18 cellular contexts compared by ENCODE assay signal in the genomic region with DNA sequence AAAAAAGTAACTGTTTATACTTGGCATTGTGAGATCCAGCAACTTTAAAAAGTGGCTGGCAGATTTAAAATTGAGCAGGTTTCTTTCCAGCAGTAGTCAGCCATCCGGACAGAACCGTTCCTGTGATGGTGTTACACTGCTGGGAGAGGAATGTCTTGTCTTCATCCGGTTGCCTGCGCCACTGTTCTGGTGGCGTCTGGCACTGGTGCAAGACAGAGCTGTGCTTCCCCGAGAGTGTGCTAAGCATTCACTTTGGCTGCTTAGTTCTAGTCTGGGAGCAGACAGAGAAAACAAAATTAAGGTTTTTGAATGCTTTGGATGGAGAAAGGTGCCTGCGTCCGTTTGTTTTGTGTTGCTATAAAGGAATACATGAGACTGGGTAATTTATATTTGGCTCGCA. TPM values are rescaled to one million over a fixed set of nuclear protein-coding genes. Genes with fewer than 3 reads are reported as not detected.
DNase-seq lines count a peak whose midpoint lies in the region; ATAC-seq and TF ChIP-seq lines count a peak whose summit lies in the region.
"Had no signal": no experiment of that assay in that cellular context is flagged by ENCODE, and none has a peak within 500 bp of the region (broad histone marks: within the 10 kb centered on the region; RNA-seq: fewer than 3 reads in every experiment).

No MANE protein-coding gene starts in this region.

- peak overlapping the region; percentile 4 to 95 (median 70) for H3K27ac ChIP-seq in dorsolateral prefrontal cortex
- no peak overlapping the region for H3K27ac ChIP-seq in Karpas-422 (ENCODE audit: low read length)
- H3K27ac ChIP-seq: brain microvascular endothelial cell, pancreas had no signal

- intact Hi-C loops in dorsolateral prefrontal cortex (cut with DNase I), result no loop called here
- intact Hi-C loops in sciatic nerve (cut with DNase I), result no loop called here

- H3K4me2 ChIP-seq in Karpas-422 (ENCODE audit: low read depth, low read length, poor library complexity, severe bottlenecking), result no peak overlapping the region

- peaks cover 9% of the 10 kb centered on the region for H4K20me1 ChIP-seq in Karpas-422 (ENCODE audit: insufficient read depth, low read depth, low read length)

- H3K4me3 ChIP-seq in dorsolateral prefrontal cortex (peak overlapping the region in 11 of 59 donors; percentile 1 to 24 (median 11)), Karpas-422 (ENCODE audit: low read length) (no peak overlapping the region)
- H3K4me3 ChIP-seq: HAP-1, pancreas had no signal

- peak in 1 of 56 donors; percentile 9 for TF ChIP-seq CTCF in dorsolateral prefrontal cortex (IDR thresholded peaks at IDR 0.05 in 54 of 56, conservative IDR thresholded peaks at IDR 0.05 in 2 of 56; ENCODE audit: low read depth in 1 of 56, partially characterized antibody in 56 of 56)

- H3K4me3 Mint-ChIP-seq in T-helper 17 cell, result no peak overlapping the region
- H3K4me3 Mint-ChIP-seq: activated CD4-positive, alpha-beta T cell treated with anti-CD3 and anti-CD28 coated beads, Interleukin-2, amount 10 ng/mL, durations not matched to agents 7 days and 5 days; B cell; T-helper 2 cell treated with Interferon-gamma antibody and Interleukin-4, amounts not matched to agents 5 μg/mL and 100 μg/mL, for 36 hours had no signal

- H3K79me2 ChIP-seq in Karpas-422 (ENCODE audit: low read length), result peaks cover 76% of the 10 kb centered on the region

- no peaks in the 10 kb centered on the region for H3K36me3 Mint-ChIP-seq in T-helper 17 cell (ENCODE audit: low read depth)

- no peak overlapping the region for H3K9ac ChIP-seq in Karpas-422 (ENCODE audit: low read length)

- DNase-seq in T-helper 17 cell (no peak), dorsolateral prefrontal cortex (peak; percentile 27 to 78 (median 65)), hypothalamus (lab: John Stamatoyannopoulos, UW) (peak in 33 of 51 donors; percentile 7 to 77 (median 34)), sciatic nerve (ENCODE audit: low spot score) (peak; percentile 45), GDM1 (lab: John Stamatoyannopoulos, UW) (no peak), Karpas-422 (no peak), NCI-H2081 (lab: John Stamatoyannopoulos, UW) (no peak)
- DNase-seq: activated CD4-positive, alpha-beta T cell treated with anti-CD3 and anti-CD28 coated beads, Interleukin-2, amount 10 ng/mL, durations not matched to agents 7 days and 5 days; activated gamma-delta T cell; brain microvascular endothelial cell; mammary epithelial cell; NCI-H1694; NCI-H524 treated with DMSO at 0.1 percent for 48 hours; pancreas had no signal

- H3K9me2 ChIP-seq in Karpas-422 (replicated peaks; ENCODE audit: insufficient read depth, low read length), result no peaks in the 10 kb centered on the region

- H3K36me3 ChIP-seq in Karpas-422 (ENCODE audit: insufficient read depth, low read length), result peaks cover 14% of the 10 kb centered on the region; the same call in 1 of the 2 replicates

- H2AFZ ChIP-seq in Karpas-422 (ENCODE audit: low read length), result no peak overlapping the region

- no peaks in the 10 kb centered on the region for H3K27me3 ChIP-seq in dorsolateral prefrontal cortex
- no peaks in the 10 kb centered on the region for H3K27me3 ChIP-seq in Karpas-422 (ENCODE audit: low read length)
- H3K27me3 ChIP-seq: brain microvascular endothelial cell, pancreas had no signal

- H3K4me1 Mint-ChIP-seq in T-helper 17 cell, result peaks cover 32% of the 10 kb centered on the region

- H3K9me3 ChIP-seq in T-helper 17 cell (ENCODE audit: control insufficient read depth, low read length, poor library complexity, severe bottlenecking) (no peaks in the 10 kb centered on the region), Karpas-422 (ENCODE audit: low read length) (no peaks in the 10 kb centered on the region)
- H3K9me3 ChIP-seq: HAP-1, pancreas had no signal

- ATAC-seq in T-helper 17 cell, result no peak
- ATAC-seq in sciatic nerve, result peak; percentile 30
- no peak for ATAC-seq in HG02885 (IDR thresholded peaks at IDR 0.05; ENCODE audit: poor library complexity, unreplicated experiment)
- ATAC-seq: pancreas had no signal

- peak overlapping the region; percentile 89 for H3K27ac Mint-ChIP-seq in T-helper 17 cell
- H3K27ac Mint-ChIP-seq: activated CD4-positive, alpha-beta T cell treated with anti-CD3 and anti-CD28 coated beads, Interleukin-2, amount 10 ng/mL, durations not matched to agents 7 days and 5 days had no signal

- H3K4me1 ChIP-seq in Karpas-422 (ENCODE audit: low read length), result no peaks in the 10 kb centered on the region
- H3K4me1 ChIP-seq: HAP-1 had no signal

- no peaks in the 10 kb centered on the region for H3K27me3 Mint-ChIP-seq in T-helper 17 cell
- H3K27me3 Mint-ChIP-seq: activated CD4-positive, alpha-beta T cell treated with anti-CD3 and anti-CD28 coated beads, Interleukin-2, amount 10 ng/mL, durations not matched to agents 7 days and 5 days; B cell had no signal

RNA-seq across cellular contexts. Expression of a gene that starts 35.5 kb away (rescaled TPM):
- total RNA-seq in T-helper 17 cell (100 to 1,000 TPM in 1 of 2 donors, 10 to 100 TPM in 1; 93.8 to 110 TPM), dorsolateral prefrontal cortex (10 to 100 TPM; 44.1 to 80.1 (median 58.8) TPM), sciatic nerve (56.6 TPM)
- total RNA-seq in Karpas-422 (2014; rRNA removed; shearing (Covaris generic); ENCODE audit: low replicate concordance), result 24.5 and 31.9 TPM in 2 replicates

RNA-seq across cellular contexts. Expression of a gene that starts 37.1 kb away (rescaled TPM):
- total RNA-seq in T-helper 17 cell, result 100 to 1,000 TPM; 102 to 104 TPM
- 100 to 1,000 TPM in 3 of 120 experiments, 10 to 100 TPM in 117; 35.0 to 115 (median 64.3) TPM for total RNA-seq in dorsolateral prefrontal cortex
- 141 TPM for total RNA-seq in sciatic nerve
- total RNA-seq in Karpas-422 (2014; rRNA removed; shearing (Covaris generic); ENCODE audit: low replicate concordance), result 78.4 and 134 TPM in 2 replicates

Comparison
In these comparisons a context has a peak if more than half of its experiments do, and no peak if none do; other contexts are left out.
1. DNase-seq: peak in dorsolateral prefrontal cortex (10 of 10), hypothalamus (33 of 51) and sciatic nerve (single experiment); none in T-helper 17 cell (0 of 3), GDM1 (single experiment), Karpas-422 (single experiment) and NCI-H2081 (0 of 2).